ENCODE assay signal across 35 cellular contexts in the genomic region with DNA sequence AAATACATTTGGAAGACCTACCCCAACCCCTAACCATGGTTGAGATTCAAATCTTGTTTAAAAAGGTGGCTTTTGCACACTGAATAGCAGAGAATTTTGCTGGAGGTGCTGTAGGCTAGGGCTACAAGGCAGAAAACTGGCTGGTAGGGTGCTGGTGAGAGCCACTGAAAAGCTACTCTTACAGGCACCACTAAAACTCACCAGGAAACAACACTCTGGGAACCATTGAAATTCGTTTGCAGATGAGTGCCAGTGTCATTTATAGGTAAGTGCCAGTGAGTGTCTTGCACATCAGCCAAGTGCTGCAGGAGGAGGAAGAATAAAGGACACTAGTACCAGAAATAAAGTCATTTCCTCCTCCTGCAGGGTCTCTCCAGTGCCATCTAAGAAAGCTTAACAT.
"Had no signal": no experiment of that assay in that cellular context is flagged by ENCODE, and none has a peak within 500 bp of the region (broad histone marks: within the 10 kb centered on the region; RNA-seq: fewer than 3 reads in every experiment).

No MANE protein-coding gene starts in this region.

- H3K27me3 Mint-ChIP-seq: activated CD4-positive, alpha-beta memory T cell treated with anti-CD3 and anti-CD28 coated beads, Interleukin-2, amount 10 ng/mL, durations not matched to agents 7 days and 5 days; activated CD4-positive, alpha-beta T cell treated with anti-CD3 and anti-CD28 coated beads for 36 hours; activated CD8-positive, alpha-beta memory T cell treated with anti-CD3 and anti-CD28 coated beads, Interleukin-2, amount 10 ng/mL, durations not matched to agents 7 days and 5 days; activated naive CD8-positive, alpha-beta T cell treated with anti-CD3 and anti-CD28 coated beads for 36 hours; central memory CD8-positive, alpha-beta T cell had no signal

- H3K4me3 Mint-ChIP-seq: activated CD4-positive, alpha-beta memory T cell treated with anti-CD3 and anti-CD28 coated beads, Interleukin-2, amount 10 ng/mL, durations not matched to agents 7 days and 5 days; activated CD4-positive, alpha-beta T cell treated with anti-CD3 and anti-CD28 coated beads for 36 hours; activated CD8-positive, alpha-beta memory T cell treated with anti-CD3 and anti-CD28 coated beads, Interleukin-2, amount 10 ng/mL, durations not matched to agents 7 days and 5 days; activated naive CD8-positive, alpha-beta T cell treated with anti-CD3 and anti-CD28 coated beads for 36 hours; central memory CD8-positive, alpha-beta T cell; T-helper 1 cell treated with Interleukin-12 subunit alpha and Interleukin-12 subunit beta and Interleukin-4 antibody, amounts not matched to agents 30 μg/mL and 1 μg/mL, for 36 hours; T-helper 2 cell treated with Interferon-gamma antibody and Interleukin-4, amounts not matched to agents 5 μg/mL and 100 μg/mL, for 36 hours had no signal

- H3K4me3 ChIP-seq: cardiac muscle cell, colonic mucosa, MG63, Peyer's patch, SJSA1 had no signal

- H3K4me1 Mint-ChIP-seq: activated CD4-positive, alpha-beta memory T cell treated with anti-CD3 and anti-CD28 coated beads, Interleukin-2, amount 10 ng/mL, durations not matched to agents 7 days and 5 days; activated CD4-positive, alpha-beta T cell treated with anti-CD3 and anti-CD28 coated beads for 36 hours; activated CD8-positive, alpha-beta memory T cell treated with anti-CD3 and anti-CD28 coated beads, Interleukin-2, amount 10 ng/mL, durations not matched to agents 7 days and 5 days; activated naive CD8-positive, alpha-beta T cell treated with anti-CD3 and anti-CD28 coated beads for 36 hours; central memory CD8-positive, alpha-beta T cell had no signal

- H3K4me2 ChIP-seq: SK-N-SH had no signal

- H3K9me2 ChIP-seq: SK-N-SH had no signal

- H3K27ac Mint-ChIP-seq: activated CD4-positive, alpha-beta memory T cell treated with anti-CD3 and anti-CD28 coated beads, Interleukin-2, amount 10 ng/mL, durations not matched to agents 7 days and 5 days; activated CD4-positive, alpha-beta T cell treated with anti-CD3 and anti-CD28 coated beads for 36 hours; activated CD8-positive, alpha-beta memory T cell treated with anti-CD3 and anti-CD28 coated beads, Interleukin-2, amount 10 ng/mL, durations not matched to agents 7 days and 5 days; activated naive CD8-positive, alpha-beta T cell treated with anti-CD3 and anti-CD28 coated beads for 36 hours; T-helper 1 cell treated with Interleukin-12 subunit alpha and Interleukin-12 subunit beta and Interleukin-4 antibody, amounts not matched to agents 30 μg/mL and 1 μg/mL, for 36 hours; T-helper 2 cell treated with Interferon-gamma antibody and Interleukin-4, amounts not matched to agents 5 μg/mL and 100 μg/mL, for 36 hours had no signal

- H3K36me3 ChIP-seq: cardiac muscle cell, colonic mucosa, MG63, Peyer's patch, SJSA1 had no signal

- H3K4me1 ChIP-seq: colonic mucosa, Peyer's patch, SJSA1 had no signal

- H3K27me3 ChIP-seq: cardiac muscle cell, colonic mucosa, MG63, Peyer's patch, SJSA1 had no signal

- H3K9me3 Mint-ChIP-seq: T-helper 1 cell treated with Interleukin-12 subunit alpha and Interleukin-12 subunit beta and Interleukin-4 antibody, amounts not matched to agents 30 μg/mL and 1 μg/mL, for 36 hours had no signal

- H3K27ac ChIP-seq: cardiac muscle cell, colonic mucosa, Peyer's patch, SJSA1 had no signal

- H3K9me3 ChIP-seq: colonic mucosa, MG63, Peyer's patch, SJSA1, SK-N-SH had no signal

- ATAC-seq: activated CD4-positive, alpha-beta T cell treated with anti-CD3 and anti-CD28 coated beads for 36 hours; activated CD4-positive, CD25-positive, alpha-beta regulatory T cell treated with anti-CD3 and anti-CD28 coated beads, Interleukin-2, amount 50 U/mL, for 24 hours; activated CD8-positive, alpha-beta memory T cell treated with anti-CD3 and anti-CD28 coated beads, Interleukin-2, amount 10 ng/mL, durations not matched to agents 7 days and 5 days; PC-3 had no signal

- H3K36me3 Mint-ChIP-seq: activated CD8-positive, alpha-beta memory T cell treated with anti-CD3 and anti-CD28 coated beads, Interleukin-2, amount 10 ng/mL, durations not matched to agents 7 days and 5 days; activated naive CD8-positive, alpha-beta T cell treated with anti-CD3 and anti-CD28 coated beads for 36 hours had no signal

- DNase-seq: activated CD4-positive, alpha-beta memory T cell treated with anti-CD3 and anti-CD28 coated beads, Interleukin-2, amount 10 ng/mL, durations not matched to agents 7 days and 5 days; activated CD4-positive, alpha-beta T cell treated with anti-CD3 and anti-CD28 coated beads for 36 hours; activated CD8-positive, alpha-beta memory T cell treated with anti-CD3 and anti-CD28 coated beads for 24 hours; activated CD8-positive, alpha-beta memory T cell treated with anti-CD3 and anti-CD28 coated beads, Interleukin-2, amount 10 ng/mL, durations not matched to agents 7 days and 5 days; activated CD8-positive, alpha-beta memory T cell treated with anti-CD3 and anti-CD28 coated beads, Interleukin-2, amount 50 U/mL, for 48 hours; activated effector memory CD4-positive, alpha-beta T cell treated with Interleukin-2 at 50 U/mL for 16 hours; activated naive CD4-positive, alpha-beta T cell; activated naive CD4-positive, alpha-beta T cell treated with anti-CD3 and anti-CD28 coated beads, Interleukin-2, amount 50 U/mL, for 16 hours; activated naive CD8-positive, alpha-beta T cell treated with anti-CD3 and anti-CD28 coated beads for 36 hours; activated T-cell treated with anti-CD3 and anti-CD28 coated beads, Interleukin-2, amount 50 U/mL, for 48 hours; amniotic stem cell; aorta; colonic mucosa; Kasumi-1; KG1; MG63; NCI-H1048; NCI-H1105 treated with DMSO at 0.1 percent for 48 hours; NCI-H1436; NCI-H1694; NCI-H2081; NCI-H345; NCI-H524 treated with DMSO at 0.1 percent for 48 hours; NCI-H774; PC-3; Peyer's patch; RPMI8226; SHP77 treated with DMSO at 0.1 percent for 48 hours; SK-N-SH had no signal
